8 cellular contexts compared by ENCODE assay signal in the genomic region with DNA sequence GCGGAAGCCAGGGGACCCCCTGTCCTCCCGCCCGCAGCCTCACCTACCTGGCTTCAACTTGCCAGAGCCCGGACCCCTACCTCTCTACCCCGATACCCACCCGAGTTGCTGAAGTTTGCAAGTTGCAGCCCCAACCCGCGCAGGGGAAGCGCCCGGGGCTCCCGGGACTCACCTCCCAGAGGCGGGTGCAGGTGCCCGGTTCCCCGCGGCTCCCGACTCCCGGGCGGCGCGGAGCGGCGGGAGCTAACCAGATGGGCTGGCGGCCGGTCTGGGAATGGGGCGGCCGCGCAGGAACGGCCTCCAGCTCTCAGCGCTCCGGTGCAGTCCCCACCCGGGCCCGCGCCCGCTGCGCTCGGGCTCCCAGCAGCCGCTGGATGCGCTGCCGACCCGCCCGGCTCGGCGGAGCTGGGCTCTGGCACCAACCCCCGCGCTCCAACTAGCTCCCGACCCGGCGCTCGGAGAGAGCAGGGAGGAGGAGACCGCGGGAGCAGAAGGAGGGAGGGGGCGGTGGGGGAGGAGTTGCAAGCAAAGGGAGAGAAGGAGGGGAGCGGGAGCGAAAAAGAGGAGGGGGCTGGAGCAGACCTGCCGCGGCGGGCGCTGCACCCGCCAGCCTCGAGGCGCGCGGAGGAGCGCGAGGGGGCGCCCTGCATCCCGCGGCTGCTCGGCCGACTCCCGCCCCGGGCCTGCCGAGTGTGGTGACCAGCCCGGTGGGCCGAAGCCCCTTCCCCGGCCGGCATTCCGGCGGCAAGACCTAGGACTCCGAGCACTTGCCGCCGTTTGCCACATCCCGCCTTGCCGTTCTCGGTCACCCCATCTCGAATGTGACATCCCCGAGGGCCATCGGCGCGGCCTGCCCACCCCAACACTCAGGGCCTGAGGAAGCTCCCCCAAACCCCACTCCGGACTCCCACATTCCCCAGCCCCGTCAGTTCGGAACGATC. TPM values are rescaled to one million over a fixed set of nuclear protein-coding genes. Genes with fewer than 3 reads are reported as not detected.
DNase-seq lines count a peak whose midpoint lies in the region; ATAC-seq and TF ChIP-seq lines count a peak whose summit lies in the region.

A gene with protein sequence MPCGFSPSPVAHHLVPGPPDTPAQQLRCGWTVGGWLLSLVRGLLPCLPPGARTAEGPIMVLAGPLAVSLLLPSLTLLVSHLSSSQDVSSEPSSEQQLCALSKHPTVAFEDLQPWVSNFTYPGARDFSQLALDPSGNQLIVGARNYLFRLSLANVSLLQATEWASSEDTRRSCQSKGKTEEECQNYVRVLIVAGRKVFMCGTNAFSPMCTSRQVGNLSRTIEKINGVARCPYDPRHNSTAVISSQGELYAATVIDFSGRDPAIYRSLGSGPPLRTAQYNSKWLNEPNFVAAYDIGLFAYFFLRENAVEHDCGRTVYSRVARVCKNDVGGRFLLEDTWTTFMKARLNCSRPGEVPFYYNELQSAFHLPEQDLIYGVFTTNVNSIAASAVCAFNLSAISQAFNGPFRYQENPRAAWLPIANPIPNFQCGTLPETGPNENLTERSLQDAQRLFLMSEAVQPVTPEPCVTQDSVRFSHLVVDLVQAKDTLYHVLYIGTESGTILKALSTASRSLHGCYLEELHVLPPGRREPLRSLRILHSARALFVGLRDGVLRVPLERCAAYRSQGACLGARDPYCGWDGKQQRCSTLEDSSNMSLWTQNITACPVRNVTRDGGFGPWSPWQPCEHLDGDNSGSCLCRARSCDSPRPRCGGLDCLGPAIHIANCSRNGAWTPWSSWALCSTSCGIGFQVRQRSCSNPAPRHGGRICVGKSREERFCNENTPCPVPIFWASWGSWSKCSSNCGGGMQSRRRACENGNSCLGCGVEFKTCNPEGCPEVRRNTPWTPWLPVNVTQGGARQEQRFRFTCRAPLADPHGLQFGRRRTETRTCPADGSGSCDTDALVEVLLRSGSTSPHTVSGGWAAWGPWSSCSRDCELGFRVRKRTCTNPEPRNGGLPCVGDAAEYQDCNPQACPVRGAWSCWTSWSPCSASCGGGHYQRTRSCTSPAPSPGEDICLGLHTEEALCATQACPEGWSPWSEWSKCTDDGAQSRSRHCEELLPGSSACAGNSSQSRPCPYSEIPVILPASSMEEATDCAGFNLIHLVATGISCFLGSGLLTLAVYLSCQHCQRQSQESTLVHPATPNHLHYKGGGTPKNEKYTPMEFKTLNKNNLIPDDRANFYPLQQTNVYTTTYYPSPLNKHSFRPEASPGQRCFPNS (minus strand): TSS at position 472 of the 941 bp plus-strand sequence. CDS start 66,500 bp downstream, outside the sequence.

- H3K4me1 Mint-ChIP-seq in MCF 10A (ENCODE audit: insufficient read depth, unreplicated experiment) = peaks cover 9% of the 10 kb centered on the region
- H3K4me1 Mint-ChIP-seq in immature natural killer cell = peaks cover 8 to 17% of the 10 kb centered on the region in 2 donors

- H3K27me3 ChIP-seq in A673 (replicated peaks; ENCODE audit: insufficient read depth, low read depth, low read length, poor library complexity) (peaks cover 83% of the 10 kb centered on the region), OCI-LY1 (ENCODE audit: insufficient read depth, low read length) (peaks cover 9% of the 10 kb centered on the region; the same call in 1 of the 2 replicates), smooth muscle cell (ENCODE audit: low read depth) (peaks cover 84% of the 10 kb centered on the region)

- H3K4me3 Mint-ChIP-seq in MCF 10A (ENCODE audit: unreplicated experiment) (peak within 1 kb of the TSS; percentile 52), immature natural killer cell (peak within 1 kb of the TSS; percentile 70 to 87 (median 72))

- intact Hi-C loops in A673 (cut with micrococcal nuclease; ENCODE audit: unreplicated experiment) = loop anchor here (1.0 to 5.0 kb wide), 6 partner anchors 84 to 635 kb away; a partner anchor contains a TSS
- intact Hi-C loops in MCF 10A (cut with micrococcal nuclease) = loop anchor here (1.0 to 5.0 kb wide), 5 partner anchors 84 to 633 kb away; a partner anchor contains a TSS

- BruUV-seq in A673 (replicated peaks; lab: Mats Ljungman, UMichigan) (no TSS peak), MCF 10A (replicated peaks; lab: Mats Ljungman, UMichigan) (no TSS peak)

- H3K9ac ChIP-seq in OCI-LY1 (ENCODE audit: low read length) = no peak within 1 kb of the TSS; the same call in 1 of the 2 replicates
- no peak within 1 kb of the TSS for H3K9ac ChIP-seq in smooth muscle cell (ENCODE audit: low read depth)

- H3K27ac ChIP-seq in A673 (ENCODE audit: low read depth, low read length, poor library complexity, severe bottlenecking) (no peak within 1 kb of the TSS), OCI-LY1 (ENCODE audit: low read depth, low read length, poor library complexity, severe bottlenecking) (no peak within 1 kb of the TSS), smooth muscle cell (ENCODE audit: low read depth) (no peak within 1 kb of the TSS)

- POLR2A ChIA-PET in A673 (lab: Charles Lee; ENCODE audit: low non-redundant PET) (no interaction called here), MCF 10A (lab: Yijun Ruan, JAX) (interaction anchor here (0.6 to 2.1 kb wide), 9 partner anchors 9 to 611 kb away, joined by 3 to 14 read pairs (median 3); a partner anchor contains a TSS)

- peak within 1 kb of the TSS; percentile 73 for H3K4me2 ChIP-seq in OCI-LY1 (ENCODE audit: low read length)
- peak within 1 kb of the TSS; percentile 98 for H3K4me2 ChIP-seq in smooth muscle cell

- H3K4me1 ChIP-seq in A673 (ENCODE audit: insufficient read depth, low read length, poor library complexity, severe bottlenecking) = peaks cover 18% of the 10 kb centered on the region
- H3K4me1 ChIP-seq in OCI-LY1 (ENCODE audit: insufficient read depth, low read length, severe bottlenecking) = peaks cover 19% of the 10 kb centered on the region
- H3K4me1 ChIP-seq in smooth muscle cell (ENCODE audit: low read depth) = peaks cover 20% of the 10 kb centered on the region

- no peaks in the 10 kb centered on the region for H4K20me1 ChIP-seq in OCI-LY1 (ENCODE audit: insufficient read depth, low read length)
- no peaks in the 10 kb centered on the region for H4K20me1 ChIP-seq in smooth muscle cell (ENCODE audit: low read depth)

- H3K27ac Mint-ChIP-seq in MCF 10A (ENCODE audit: low read depth, unreplicated experiment) (no peak within 1 kb of the TSS), immature natural killer cell (no peak within 1 kb of the TSS)

- WGBS in smooth muscle cell (ENCODE audit: low lambda C conversion rate) = under 1% methylated on average over 72 of the region's 94 CpGs

- no peak within 1 kb of the TSS for H2AFZ ChIP-seq in OCI-LY1 (ENCODE audit: low read length)
- H2AFZ ChIP-seq in smooth muscle cell (ENCODE audit: low read depth) = peak within 1 kb of the TSS; percentile 92

- H3K79me2 ChIP-seq in OCI-LY1 (ENCODE audit: insufficient read depth, low read length) (no peaks in the 10 kb centered on the region), smooth muscle cell (ENCODE audit: low read depth) (no peaks in the 10 kb centered on the region)

- TF ChIP-seq CTCF in A673 (conservative IDR thresholded peaks at IDR 0.05; ENCODE audit: low read depth, low read length) (peak; percentile 46), GM12872 (IDR thresholded peaks at IDR 0.05; ENCODE audit: insufficient read depth, low read depth, low read length) (peak; percentile 48; the same call in 1 of the 3 replicates), OCI-LY1 (IDR thresholded peaks at IDR 0.05; ENCODE audit: low read length) (peak; percentile 49), MCF 10A (IDR thresholded peaks at IDR 0.05; ENCODE audit: unreplicated experiment) (peak; percentile 31), smooth muscle cell (IDR thresholded peaks at IDR 0.05; ENCODE audit: borderline replicate concordance, insufficient read depth, poor library complexity, severe bottlenecking) (peak; percentile 26)

- H3K27me3 Mint-ChIP-seq in MCF 10A (ENCODE audit: insufficient read depth, unreplicated experiment) (peaks cover 57% of the 10 kb centered on the region), immature natural killer cell (ENCODE audit: low read depth in 3 of 3) (peaks cover 14 to 29% (median 20%) of the 10 kb centered on the region in 3 donors)

- H3K9me3 Mint-ChIP-seq in MCF 10A (ENCODE audit: unreplicated experiment) (no peaks in the 10 kb centered on the region), immature natural killer cell (no peaks in the 10 kb centered on the region)

- no peaks in the 10 kb centered on the region for H3F3A ChIP-seq in OCI-LY1 (ENCODE audit: insufficient read depth, low read length)
- H3F3A ChIP-seq in smooth muscle cell (ENCODE audit: low read depth) = no peaks in the 10 kb centered on the region

- H3K9me2 ChIP-seq in OCI-LY1 (ENCODE audit: low read depth, low read length) = no peaks in the 10 kb centered on the region

- peak; percentile 50 for DNase-seq in A673 (ENCODE audit: low spot score)
- DNase-seq in MCF 10A (ENCODE audit: unreplicated experiment) = peak; percentile 29
- peak in 2 of 3 donors; percentile 12 to 19 for DNase-seq in immature natural killer cell
- no peak for DNase-seq in smooth muscle cell (lab: John Stamatoyannopoulos, UW; ENCODE audit: unreplicated experiment)
- no peak for DNase-seq in T1000 (lab: John Stamatoyannopoulos, UW)

- ATAC-seq in HG03460 (IDR thresholded peaks at IDR 0.05; ENCODE audit: unreplicated experiment) = no peak

- H3K36me3 ChIP-seq in A673 (ENCODE audit: insufficient read depth, low read length, poor library complexity, severe bottlenecking) (no peaks in the 10 kb centered on the region), OCI-LY1 (ENCODE audit: insufficient read depth, low read length) (no peaks in the 10 kb centered on the region), smooth muscle cell (ENCODE audit: low read depth) (no peaks in the 10 kb centered on the region)

- H3K9me3 ChIP-seq in A673 (ENCODE audit: low read depth, low read length, poor library complexity, severe bottlenecking) (no peaks in the 10 kb centered on the region), OCI-LY1 (ENCODE audit: low read length) (no peaks in the 10 kb centered on the region), smooth muscle cell (replicated peaks; ENCODE audit: low read depth) (no peaks in the 10 kb centered on the region)

- H3K36me3 Mint-ChIP-seq in MCF 10A (ENCODE audit: insufficient read depth, unreplicated experiment) = no peaks in the 10 kb centered on the region
- no peaks in the 10 kb centered on the region for H3K36me3 Mint-ChIP-seq in immature natural killer cell

- H3K4me3 ChIP-seq in A673 (ENCODE audit: low read depth, low read length, poor library complexity, severe bottlenecking) (peak within 1 kb of the TSS; percentile 40), OCI-LY1 (ENCODE audit: low read depth, low read length, poor library complexity, severe bottlenecking) (peak within 1 kb of the TSS; percentile 51), smooth muscle cell (peak within 1 kb of the TSS; percentile 68)

- CTCF ChIA-PET in A673 (lab: Charles Lee) (interaction anchor here (0.6 to 1.4 kb wide), 11 partner anchors 14 to 1481 kb away, joined by 3 to 8 read pairs (median 3); no protein-coding TSS in a partner anchor), MCF 10A (lab: Yijun Ruan, JAX) (interaction anchor here (0.6 to 6.2 kb wide), 41 partner anchors 13 to 533 kb away, joined by 3 to 89 read pairs (median 4); a partner anchor contains a TSS)

RNA-seq across cellular contexts. Expression of the gene that starts here (rescaled TPM):
- total RNA-seq in A673 (2021) = 7.6 and 9.2 TPM in 2 replicates
- total RNA-seq in MCF 10A (2022) = not detected in 2 replicates
- not detected for polyA plus RNA-seq in immature natural killer cell
- 3.0 TPM in 1 of 2 replicates, not detected in the other for total RNA-seq in smooth muscle cell
- polyA plus RNA-seq in smooth muscle cell = 0.92 TPM in 1 of 2 replicates, not detected in the other

Comparison
In these comparisons a context has a peak if more than half of its experiments do, and no peak if none do; other contexts are left out.
1. Peak in DNase-seq in MCF 10A; RNA of the gene not detected or under 1 TPM.
2. Peak in DNase-seq in immature natural killer cell; RNA of the gene not detected or under 1 TPM.